1 cellular context compared by ENCODE assay signal in the genomic region with DNA sequence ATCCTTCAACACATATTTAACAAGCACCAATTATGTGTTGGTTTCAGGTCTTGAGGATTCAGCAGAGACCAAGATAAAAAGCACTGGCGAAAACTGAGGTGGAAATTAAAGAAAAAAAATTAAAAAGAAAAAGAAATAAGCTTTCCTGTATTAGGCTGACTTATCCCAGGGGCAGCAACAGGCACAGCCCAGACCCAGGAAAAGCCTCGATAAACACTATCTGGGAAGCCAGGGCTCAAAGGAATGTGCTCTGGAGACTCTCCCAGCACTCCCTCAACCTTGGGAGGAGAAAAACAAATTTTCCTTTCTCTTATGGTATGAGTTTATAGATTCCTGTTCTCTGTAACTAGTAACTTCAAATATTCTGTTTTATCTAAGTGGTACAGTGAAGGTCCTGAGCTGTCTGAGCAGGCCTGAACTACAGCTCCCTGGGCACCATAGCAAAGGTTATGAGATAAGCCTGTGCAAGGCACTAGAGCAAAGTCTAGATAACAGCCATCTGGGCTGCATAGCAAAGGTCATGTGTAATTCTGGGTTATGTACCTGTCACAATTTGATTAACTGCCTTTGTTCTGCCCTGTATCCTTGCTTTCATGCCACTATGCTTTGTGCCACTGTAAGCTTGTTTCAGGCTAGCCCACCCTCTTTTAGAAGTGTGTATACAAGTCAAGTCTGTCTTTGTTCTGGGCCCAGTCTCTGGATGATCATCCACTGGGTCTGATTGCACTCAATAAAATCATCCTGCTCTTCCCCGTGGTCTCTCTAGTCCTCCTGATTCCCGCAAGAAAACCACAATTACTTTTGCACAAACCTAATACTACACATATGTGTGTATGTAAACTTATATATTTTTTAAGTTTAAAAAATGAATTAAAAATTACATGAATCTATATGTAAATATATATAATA.
TF ChIP-seq lines count a peak whose summit lies in the region.

No MANE protein-coding gene starts in this region.

TF ChIP-seq in WTC11, 78 proteins besides CTCF, POLR2A, EP300 and RAD21 (continued from another document):
- no peak for TF ChIP-seq IRF2 (CRISPR knock-in tag; IDR thresholded peaks at IDR 0.05; ENCODE audit: borderline replicate concordance, low read depth)
TF ChIP-seq in WTC11: peak in this region for 1.
